In genomic region chr7:68249611-68250010, GRCh38 we compare ENCODE assay signal across 19 cellular contexts.
DNase-seq lines count a peak whose midpoint lies in the region; ATAC-seq, FAIRE-seq and TF ChIP-seq lines count a peak whose summit lies in the region.
"Had no signal": no experiment of that assay in that cellular context is flagged by ENCODE, and none has a peak within 500 bp of the region (broad histone marks: within the 10 kb centered on the region; RNA-seq: fewer than 3 reads in every experiment).

No MANE protein-coding gene starts in this region.

- H4K8ac ChIP-seq in H1 (ENCODE audit: extremely low read depth, insufficient read depth, low read length) = no peak overlapping the region

- H3K4me2 ChIP-seq in H1 (ENCODE audit: insufficient read depth in 1 of 2, low read depth in 2 of 2, low read length in 2 of 2) = no peak overlapping the region
- H3K4me2 ChIP-seq: BLaER1 treated with 17β-estradiol and CSF1 and Interleukin-3, amounts not matched to agents 10 nM and 100 nM; KMS-11 had no signal

- no peak overlapping the region for H3K14ac ChIP-seq in H1 (ENCODE audit: insufficient read length)

- POLR2A ChIA-PET in HEK293 (lab: Yijun Ruan, JAX) = no interaction called here
- POLR2A ChIA-PET in H1 (lab: Charles Lee; ENCODE audit: partially characterized antibody) = no interaction called here

- DNase-seq in amniotic epithelial cell (ENCODE audit: low read depth) (peak; percentile 1), H1 (ENCODE audit: low read depth in 1 of 2, low spot score in 2 of 2) (no peak), renal cortical epithelial cell (ENCODE audit: low read depth) (peak; percentile 2), NOMO-1 (lab: John Stamatoyannopoulos, UW; ENCODE audit: unreplicated experiment in 2 of 2) (no peak)
- DNase-seq: Calu3; CD8-positive, alpha-beta T cell; DMS 273 treated with DMSO at 0.1 percent for 48 hours; DND-41; EL; HCEC 1CT; HFFc6 had no signal

- H2BK20ac ChIP-seq in H1 (ENCODE audit: low read length) = no peak overlapping the region

- TF ChIP-seq RAD21 in H1 (IDR thresholded peaks at IDR 0.05 in 1 of 2, conservative IDR thresholded peaks at IDR 0.05 in 1 of 2; ENCODE audit: low read depth in 2 of 2, low read length in 2 of 2) = no peak

- no peak for ATAC-seq in GM19328 (IDR thresholded peaks at IDR 0.05; ENCODE audit: unreplicated experiment)
- no peak for ATAC-seq in HG02610 (IDR thresholded peaks at IDR 0.05; ENCODE audit: unreplicated experiment)
- ATAC-seq: CD8-positive, alpha-beta T cell had no signal

- no peak overlapping the region for H2AFZ ChIP-seq in H1 (ENCODE audit: low read length)

- no peak for FAIRE-seq in H1 (lab: Jason Lieb, UNC)
- FAIRE-seq: GM12891, H54, HTR-8/SVneo had no signal

- TF ChIP-seq EP300 in H1 (IDR thresholded peaks at IDR 0.05; ENCODE audit: borderline replicate concordance in 1 of 2, low read depth in 2 of 2, low read length in 2 of 2) = no peak

- H3K79me2 ChIP-seq in H1 (ENCODE audit: control insufficient read depth in 1 of 2, insufficient read depth in 2 of 2, low read length in 2 of 2) = no peaks in the 10 kb centered on the region

- H4K91ac ChIP-seq in H1 (replicated peaks; ENCODE audit: insufficient read length, low read length) = no peak overlapping the region

- no peak for TF ChIP-seq POLR2A in H1 (IDR thresholded peaks at IDR 0.05; ENCODE audit: control extremely low read depth in 1 of 2, low read depth in 2 of 2, low read length in 2 of 2)

- H2BK15ac ChIP-seq in H1 (ENCODE audit: low read length) = no peak overlapping the region

- no peak overlapping the region for H2BK120ac ChIP-seq in H1 (replicated peaks; ENCODE audit: low read depth, low read length)

- H3K79me1 ChIP-seq in H1 (ENCODE audit: low read depth, low read length) = no peaks in the 10 kb centered on the region

- no peak overlapping the region for H2BK12ac ChIP-seq in H1 (ENCODE audit: low read depth, low read length)

- no peak overlapping the region for H3K4me3 ChIP-seq in HEK293 (ENCODE audit: low read depth, low read length)
- no peak overlapping the region for H3K4me3 ChIP-seq in H1 (ENCODE audit: extremely low read depth in 1 of 4, insufficient read depth in 2 of 4, low read depth in 3 of 4, low read length in 4 of 4)
- H3K4me3 ChIP-seq: BLaER1 treated with 17β-estradiol and CSF1 and Interleukin-3, amounts not matched to agents 10 nM and 100 nM had no signal

- no peak overlapping the region for H2BK5ac ChIP-seq in H1 (ENCODE audit: low read depth, low read length)

- H3K9me3 ChIP-seq in HEK293 (ENCODE audit: control insufficient read depth, insufficient read depth, low read depth, low read length) = no peaks in the 10 kb centered on the region
- peaks cover 6 to 8% of the 10 kb centered on the region in 2 experiments; a peak in 2 of 4 replicates for H3K9me3 ChIP-seq in H1 (ENCODE audit: insufficient read depth in 2 of 2, low read depth in 1 of 2, low read length in 1 of 2)

- H3K4me1 ChIP-seq in HEK293 (ENCODE audit: control insufficient read depth, insufficient read depth, low read length) = no peaks in the 10 kb centered on the region
- H3K4me1 ChIP-seq in H1 (replicated peaks in 1 of 4; ENCODE audit: control insufficient read depth in 3 of 4, insufficient read depth in 4 of 4, low read length in 3 of 4) = peaks cover 7 to 22% (median 12%) of the 10 kb centered on the region in 4 experiments; a peak in 6 of 7 replicates
- H3K4me1 ChIP-seq: BLaER1 treated with 17β-estradiol and CSF1 and Interleukin-3, amounts not matched to agents 10 nM and 100 nM had no signal

- no peaks in the 10 kb centered on the region for H4K20me1 ChIP-seq in H1 (replicated peaks in 1 of 2; ENCODE audit: control insufficient read depth in 1 of 2, insufficient read depth in 2 of 2, low read length in 2 of 2)
- H4K20me1 ChIP-seq: BLaER1 treated with 17β-estradiol and CSF1 and Interleukin-3, amounts not matched to agents 10 nM and 100 nM had no signal

- no peaks in the 10 kb centered on the region; a peak in 3 of 7 replicates for H3K27me3 ChIP-seq in H1 (replicated peaks in 1 of 4; ENCODE audit: control insufficient read depth in 3 of 4, extremely low read depth in 1 of 4, insufficient read depth in 3 of 4, low read length in 3 of 4)
- H3K27me3 ChIP-seq: BLaER1 treated with 17β-estradiol and CSF1 and Interleukin-3, amounts not matched to agents 10 nM and 100 nM had no signal

- no peak overlapping the region for H3K27ac ChIP-seq in HEK293 (ENCODE audit: extremely low read depth, low read depth, low read length)
- H3K27ac ChIP-seq in H1 (ENCODE audit: low read depth, low read length) = no peak overlapping the region
- H3K27ac ChIP-seq: BLaER1 treated with 17β-estradiol and CSF1 and Interleukin-3, amounts not matched to agents 10 nM and 100 nM; KMS-11 had no signal

- H4K5ac ChIP-seq in H1 (ENCODE audit: insufficient read length, low read depth, low read length) = no peak overlapping the region

- peak overlapping the region; percentile 92 for H3K56ac ChIP-seq in H1 (replicated peaks; ENCODE audit: insufficient read length, low read depth, low read length)

- H3K23ac ChIP-seq in H1 (ENCODE audit: insufficient read length) = no peak overlapping the region

- no peak overlapping the region for H2AK5ac ChIP-seq in H1 (ENCODE audit: low read depth, low read length)

- H3K36me3 ChIP-seq in HEK293 (ENCODE audit: control insufficient read depth in 2 of 2, insufficient read depth in 1 of 2, low read length in 2 of 2) = no peaks in the 10 kb centered on the region
- no peaks in the 10 kb centered on the region for H3K36me3 ChIP-seq in H1 (ENCODE audit: control insufficient read depth in 2 of 4, insufficient read depth in 4 of 4, low read length in 3 of 4)
- H3K36me3 ChIP-seq: BLaER1 treated with 17β-estradiol and CSF1 and Interleukin-3, amounts not matched to agents 10 nM and 100 nM had no signal

- H3K23me2 ChIP-seq in H1 (ENCODE audit: low read depth, low read length) = peaks cover 3% of the 10 kb centered on the region; the same call in 1 of the 2 replicates

- H3K4ac ChIP-seq in H1 (replicated peaks; ENCODE audit: insufficient read length, low read depth, low read length) = no peak overlapping the region

- no peak overlapping the region for H3K9ac ChIP-seq in H1 (replicated peaks in 1 of 4; ENCODE audit: extremely low read depth in 1 of 4, low read depth in 3 of 4, low read length in 3 of 4)
- H3K9ac ChIP-seq: BLaER1 treated with 17β-estradiol and CSF1 and Interleukin-3, amounts not matched to agents 10 nM and 100 nM; KMS-11 had no signal

- 78% methylated on average over 1 of the region's 1 CpG; no CpG with 5 or more reads in 1 of the 2 experiments for WGBS in H1 (ENCODE audit: extremely low coverage in 1 of 2, insufficient coverage in 1 of 2, insufficient read length in 1 of 2, insufficient replicate concordance in 2 of 2, low coverage in 1 of 2, low lambda C conversion rate in 2 of 2, missing lambda C conversion rate in 1 of 2), 2 experiments

- TF ChIP-seq CTCF in HEK293 (tag by site-specific recombination; IDR thresholded peaks at IDR 0.05) (no peak), H1 (IDR thresholded peaks at IDR 0.05; ENCODE audit: control extremely low read depth in 1 of 3, insufficient read depth in 1 of 3, low read depth in 1 of 3, low read length in 3 of 3) (no peak)

- H3K18ac ChIP-seq in H1 (ENCODE audit: extremely low read depth, low read length) = no peak overlapping the region

- CTCF ChIA-PET in HEK293 (lab: Yijun Ruan, JAX) (no interaction called here), H1 (lab: Charles Lee; ENCODE audit: partially characterized antibody) (no interaction called here)

TF ChIP-seq in HEK293, 187 proteins besides CTCF, POLR2A, EP300 and RAD21:
- no peak for TF ChIP-seq ZSCAN5A (tag by site-specific recombination; IDR thresholded peaks at IDR 0.05)
- 0 out of 2 replicates have a peak, but pooled peaks have one; percentile 19 for TF ChIP-seq PRDM1 (tag by site-specific recombination; IDR thresholded peaks at IDR 0.05)

TF ChIP-seq in H1, 55 proteins besides CTCF, POLR2A, EP300 and RAD21:
- TF ChIP-seq USF2 (IDR thresholded peaks at IDR 0.05; ENCODE audit: low read length) (no peak), EZH2 (IDR thresholded peaks at IDR 0.05; ENCODE audit: low read depth, low read length, severe bottlenecking) (no peak), SAP30 (IDR thresholded peaks at IDR 0.05; ENCODE audit: insufficient read depth, insufficient replicate concordance, low read length) (no peak), ASH2L (IDR thresholded peaks at IDR 0.05; ENCODE audit: low read length) (no peak), HDAC2 (IDR thresholded peaks at IDR 0.05; ENCODE audit: borderline replicate concordance in 1 of 2, low read depth in 2 of 2, low read length in 2 of 2) (no peak), CBX8 (IDR thresholded peaks at IDR 0.05; ENCODE audit: borderline replicate concordance, low read depth, low read length) (no peak), ZNF274 (IDR thresholded peaks at IDR 0.05; ENCODE audit: borderline replicate concordance, extremely low read depth, low read length) (no peak), CREB1 (IDR thresholded peaks at IDR 0.05) (no peak), TAF1 (IDR thresholded peaks at IDR 0.05; ENCODE audit: low read depth, low read length) (no peak), BACH1 (IDR thresholded peaks at IDR 0.05; ENCODE audit: low read length) (no peak), TCF12 (IDR thresholded peaks at IDR 0.05; ENCODE audit: low read depth, low read length) (no peak), CTBP2 (IDR thresholded peaks at IDR 0.05; ENCODE audit: borderline replicate concordance, insufficient read depth, insufficient read length, low read length) (no peak), YY1 (IDR thresholded peaks at IDR 0.05; ENCODE audit: low read depth, low read length) (no peak), TEAD4 (IDR thresholded peaks at IDR 0.05; ENCODE audit: low read depth, low read length) (no peak), TBP (IDR thresholded peaks at IDR 0.05; ENCODE audit: low read depth, low read length) (no peak), EGR1 (IDR thresholded peaks at IDR 0.05; ENCODE audit: borderline replicate concordance, low read depth, low read length) (no peak), SP2 (IDR thresholded peaks at IDR 0.05; ENCODE audit: low read length) (no peak), GABPA (IDR thresholded peaks at IDR 0.05; ENCODE audit: borderline replicate concordance, insufficient read depth, low read length) (no peak)

Comparison
In these comparisons a context has a peak if more than half of its experiments do, and no peak if none do; other contexts are left out.
1. DNase-seq: peak in amniotic epithelial cell (single experiment) and renal cortical epithelial cell (single experiment); none in H1 (0 of 2) and NOMO-1 (0 of 2).